In the genomic region with DNA sequence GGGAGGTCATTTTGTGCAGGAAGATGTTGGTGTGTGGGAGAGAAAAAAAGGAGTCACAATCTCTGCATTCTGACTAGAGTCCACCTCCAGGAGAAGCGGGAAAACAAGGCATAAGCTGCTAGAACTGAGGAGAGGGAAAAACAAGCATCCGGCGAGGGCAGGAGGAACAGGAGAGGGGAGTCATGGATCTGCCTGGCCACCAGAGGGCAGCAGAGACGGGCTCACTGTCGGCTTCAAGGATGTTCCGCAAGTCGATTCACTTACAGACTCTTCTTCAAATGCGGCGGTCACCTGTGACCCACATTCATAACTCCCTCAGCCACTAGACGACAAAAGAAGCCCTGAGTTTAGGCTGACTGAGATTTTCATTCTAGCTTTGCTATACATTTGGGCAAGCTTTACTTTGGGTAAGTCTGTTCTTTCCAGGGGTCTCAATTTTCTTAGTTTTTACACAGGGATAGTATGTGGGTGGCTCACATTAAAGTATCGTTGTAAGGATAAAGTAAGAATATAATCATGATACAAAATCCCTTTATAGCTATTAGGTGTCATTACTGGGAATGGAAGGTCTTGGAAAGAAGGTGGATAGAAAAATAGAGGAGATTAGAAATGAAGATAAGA, we compare ENCODE assay signal across 1 cellular context.
A peak's percentile ranks its signal among the peaks of the same experiment; 100 is the strongest.
TF ChIP-seq lines count a peak whose summit lies in the region.

No MANE protein-coding gene starts in this region.

TF ChIP-seq in HepG2, 621 proteins besides CTCF, POLR2A, EP300 and RAD21 (continued from another document and continues in another):
- TF ChIP-seq, protein P1, sequence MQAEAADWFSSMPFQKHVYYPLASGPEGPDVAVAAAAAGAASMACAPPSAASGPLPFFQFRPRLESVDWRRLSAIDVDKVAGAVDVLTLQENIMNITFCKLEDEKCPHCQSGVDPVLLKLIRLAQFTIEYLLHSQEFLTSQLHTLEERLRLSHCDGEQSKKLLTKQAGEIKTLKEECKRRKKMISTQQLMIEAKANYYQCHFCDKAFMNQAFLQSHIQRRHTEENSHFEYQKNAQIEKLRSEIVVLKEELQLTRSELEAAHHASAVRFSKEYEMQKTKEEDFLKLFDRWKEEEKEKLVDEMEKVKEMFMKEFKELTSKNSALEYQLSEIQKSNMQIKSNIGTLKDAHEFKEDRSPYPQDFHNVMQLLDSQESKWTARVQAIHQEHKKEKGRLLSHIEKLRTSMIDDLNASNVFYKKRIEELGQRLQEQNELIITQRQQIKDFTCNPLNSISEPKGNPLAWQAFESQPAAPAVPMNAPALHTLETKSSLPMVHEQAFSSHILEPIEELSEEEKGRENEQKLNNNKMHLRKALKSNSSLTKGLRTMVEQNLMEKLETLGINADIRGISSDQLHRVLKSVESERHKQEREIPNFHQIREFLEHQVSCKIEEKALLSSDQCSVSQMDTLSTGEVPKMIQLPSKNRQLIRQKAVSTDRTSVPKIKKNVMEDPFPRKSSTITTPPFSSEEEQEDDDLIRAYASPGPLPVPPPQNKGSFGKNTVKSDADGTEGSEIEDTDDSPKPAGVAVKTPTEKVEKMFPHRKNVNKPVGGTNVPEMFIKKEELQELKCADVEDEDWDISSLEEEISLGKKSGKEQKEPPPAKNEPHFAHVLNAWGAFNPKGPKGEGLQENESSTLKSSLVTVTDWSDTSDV (CRISPR knock-in tag; IDR thresholded peaks at IDR 0.05) = no peak
- TF ChIP-seq, protein P2, sequence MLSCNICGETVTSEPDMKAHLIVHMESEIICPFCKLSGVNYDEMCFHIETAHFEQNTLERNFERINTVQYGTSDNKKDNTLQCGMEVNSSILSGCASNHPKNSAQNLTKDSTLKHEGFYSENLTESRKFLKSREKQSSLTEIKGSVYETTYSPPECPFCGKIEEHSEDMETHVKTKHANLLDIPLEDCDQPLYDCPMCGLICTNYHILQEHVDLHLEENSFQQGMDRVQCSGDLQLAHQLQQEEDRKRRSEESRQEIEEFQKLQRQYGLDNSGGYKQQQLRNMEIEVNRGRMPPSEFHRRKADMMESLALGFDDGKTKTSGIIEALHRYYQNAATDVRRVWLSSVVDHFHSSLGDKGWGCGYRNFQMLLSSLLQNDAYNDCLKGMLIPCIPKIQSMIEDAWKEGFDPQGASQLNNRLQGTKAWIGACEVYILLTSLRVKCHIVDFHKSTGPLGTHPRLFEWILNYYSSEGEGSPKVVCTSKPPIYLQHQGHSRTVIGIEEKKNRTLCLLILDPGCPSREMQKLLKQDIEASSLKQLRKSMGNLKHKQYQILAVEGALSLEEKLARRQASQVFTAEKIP (CRISPR knock-in tag; IDR thresholded peaks at IDR 0.05; ENCODE audit: borderline replicate concordance) = no peak
- no peak for TF ChIP-seq MAFF (IDR thresholded peaks at IDR 0.05; ENCODE audit: low read depth, low read length)
- TF ChIP-seq ZNF510 (CRISPR knock-in tag; IDR thresholded peaks at IDR 0.05; ENCODE audit: low read depth) = no peak
- no peak for TF ChIP-seq ZNF878 (CRISPR knock-in tag; IDR thresholded peaks at IDR 0.05)
- TF ChIP-seq MIER3 (CRISPR knock-in tag; IDR thresholded peaks at IDR 0.05; ENCODE audit: borderline replicate concordance) = 0 out of 2 replicates have a peak, but pooled peaks have one; percentile 29
- no peak for TF ChIP-seq NFYC (CRISPR knock-in tag; IDR thresholded peaks at IDR 0.05)
- TF ChIP-seq, protein P3, sequence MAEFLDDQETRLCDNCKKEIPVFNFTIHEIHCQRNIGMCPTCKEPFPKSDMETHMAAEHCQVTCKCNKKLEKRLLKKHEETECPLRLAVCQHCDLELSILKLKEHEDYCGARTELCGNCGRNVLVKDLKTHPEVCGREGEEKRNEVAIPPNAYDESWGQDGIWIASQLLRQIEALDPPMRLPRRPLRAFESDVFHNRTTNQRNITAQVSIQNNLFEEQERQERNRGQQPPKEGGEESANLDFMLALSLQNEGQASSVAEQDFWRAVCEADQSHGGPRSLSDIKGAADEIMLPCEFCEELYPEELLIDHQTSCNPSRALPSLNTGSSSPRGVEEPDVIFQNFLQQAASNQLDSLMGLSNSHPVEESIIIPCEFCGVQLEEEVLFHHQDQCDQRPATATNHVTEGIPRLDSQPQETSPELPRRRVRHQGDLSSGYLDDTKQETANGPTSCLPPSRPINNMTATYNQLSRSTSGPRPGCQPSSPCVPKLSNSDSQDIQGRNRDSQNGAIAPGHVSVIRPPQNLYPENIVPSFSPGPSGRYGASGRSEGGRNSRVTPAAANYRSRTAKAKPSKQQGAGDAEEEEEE (CRISPR knock-in tag; IDR thresholded peaks at IDR 0.05; ENCODE audit: borderline replicate concordance) = no peak
- TF ChIP-seq YEATS4 (CRISPR knock-in tag; IDR thresholded peaks at IDR 0.05; ENCODE audit: borderline replicate concordance) = no peak
- TF ChIP-seq RXRA (CRISPR knock-in tag; IDR thresholded peaks at IDR 0.05) = 0 out of 2 replicates have a peak, but pooled peaks have one; percentile 22
- peak; percentile 20; the same call in 1 of the 2 replicates for TF ChIP-seq ZNF331 (CRISPR knock-in tag; IDR thresholded peaks at IDR 0.05)
- TF ChIP-seq ZFY (CRISPR knock-in tag; IDR thresholded peaks at IDR 0.05) = no peak
- TF ChIP-seq ZNF383 (CRISPR knock-in tag; IDR thresholded peaks at IDR 0.05; ENCODE audit: borderline replicate concordance) = no peak
- TF ChIP-seq PCBP1 (IDR thresholded peaks at IDR 0.05; ENCODE audit: borderline replicate concordance, low read depth, low read length) = no peak
- TF ChIP-seq, protein P4, sequence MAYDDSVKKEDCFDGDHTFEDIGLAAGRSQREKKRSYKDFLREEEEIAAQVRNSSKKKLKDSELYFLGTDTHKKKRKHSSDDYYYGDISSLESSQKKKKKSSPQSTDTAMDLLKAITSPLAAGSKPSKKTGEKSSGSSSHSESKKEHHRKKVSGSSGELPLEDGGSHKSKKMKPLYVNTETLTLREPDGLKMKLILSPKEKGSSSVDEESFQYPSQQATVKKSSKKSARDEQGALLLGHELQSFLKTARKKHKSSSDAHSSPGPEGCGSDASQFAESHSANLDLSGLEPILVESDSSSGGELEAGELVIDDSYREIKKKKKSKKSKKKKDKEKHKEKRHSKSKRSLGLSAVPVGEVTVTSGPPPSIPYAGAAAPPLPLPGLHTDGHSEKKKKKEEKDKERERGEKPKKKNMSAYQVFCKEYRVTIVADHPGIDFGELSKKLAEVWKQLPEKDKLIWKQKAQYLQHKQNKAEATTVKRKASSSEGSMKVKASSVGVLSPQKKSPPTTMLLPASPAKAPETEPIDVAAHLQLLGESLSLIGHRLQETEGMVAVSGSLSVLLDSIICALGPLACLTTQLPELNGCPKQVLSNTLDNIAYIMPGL (CRISPR knock-in tag; IDR thresholded peaks at IDR 0.05; ENCODE audit: borderline replicate concordance in 1 of 2, low read depth in 1 of 2) = peak in 1 of 2 experiments; percentile 49; a peak in 1 of 4 replicates
- TF ChIP-seq, protein P5, sequence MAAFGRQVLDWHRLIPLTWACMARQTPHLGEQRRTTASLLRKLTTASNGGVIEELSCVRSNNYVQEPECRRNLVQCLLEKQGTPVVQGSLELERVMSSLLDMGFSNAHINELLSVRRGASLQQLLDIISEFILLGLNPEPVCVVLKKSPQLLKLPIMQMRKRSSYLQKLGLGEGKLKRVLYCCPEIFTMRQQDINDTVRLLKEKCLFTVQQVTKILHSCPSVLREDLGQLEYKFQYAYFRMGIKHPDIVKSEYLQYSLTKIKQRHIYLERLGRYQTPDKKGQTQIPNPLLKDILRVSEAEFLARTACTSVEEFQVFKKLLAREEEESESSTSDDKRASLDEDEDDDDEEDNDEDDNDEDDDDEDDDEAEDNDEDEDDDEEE (CRISPR knock-in tag; IDR thresholded peaks at IDR 0.05) = no peak
- no peak for TF ChIP-seq CC2D1A (CRISPR knock-in tag; IDR thresholded peaks at IDR 0.05)
- TF ChIP-seq, protein P6, sequence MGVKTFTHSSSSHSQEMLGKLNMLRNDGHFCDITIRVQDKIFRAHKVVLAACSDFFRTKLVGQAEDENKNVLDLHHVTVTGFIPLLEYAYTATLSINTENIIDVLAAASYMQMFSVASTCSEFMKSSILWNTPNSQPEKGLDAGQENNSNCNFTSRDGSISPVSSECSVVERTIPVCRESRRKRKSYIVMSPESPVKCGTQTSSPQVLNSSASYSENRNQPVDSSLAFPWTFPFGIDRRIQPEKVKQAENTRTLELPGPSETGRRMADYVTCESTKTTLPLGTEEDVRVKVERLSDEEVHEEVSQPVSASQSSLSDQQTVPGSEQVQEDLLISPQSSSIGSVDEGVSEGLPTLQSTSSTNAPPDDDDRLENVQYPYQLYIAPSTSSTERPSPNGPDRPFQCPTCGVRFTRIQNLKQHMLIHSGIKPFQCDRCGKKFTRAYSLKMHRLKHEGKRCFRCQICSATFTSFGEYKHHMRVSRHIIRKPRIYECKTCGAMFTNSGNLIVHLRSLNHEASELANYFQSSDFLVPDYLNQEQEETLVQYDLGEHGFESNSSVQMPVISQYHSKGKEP (CRISPR knock-in tag; IDR thresholded peaks at IDR 0.05) = 0 out of 2 replicates have a peak, but pooled peaks have one; percentile 50
- TF ChIP-seq, protein P7, sequence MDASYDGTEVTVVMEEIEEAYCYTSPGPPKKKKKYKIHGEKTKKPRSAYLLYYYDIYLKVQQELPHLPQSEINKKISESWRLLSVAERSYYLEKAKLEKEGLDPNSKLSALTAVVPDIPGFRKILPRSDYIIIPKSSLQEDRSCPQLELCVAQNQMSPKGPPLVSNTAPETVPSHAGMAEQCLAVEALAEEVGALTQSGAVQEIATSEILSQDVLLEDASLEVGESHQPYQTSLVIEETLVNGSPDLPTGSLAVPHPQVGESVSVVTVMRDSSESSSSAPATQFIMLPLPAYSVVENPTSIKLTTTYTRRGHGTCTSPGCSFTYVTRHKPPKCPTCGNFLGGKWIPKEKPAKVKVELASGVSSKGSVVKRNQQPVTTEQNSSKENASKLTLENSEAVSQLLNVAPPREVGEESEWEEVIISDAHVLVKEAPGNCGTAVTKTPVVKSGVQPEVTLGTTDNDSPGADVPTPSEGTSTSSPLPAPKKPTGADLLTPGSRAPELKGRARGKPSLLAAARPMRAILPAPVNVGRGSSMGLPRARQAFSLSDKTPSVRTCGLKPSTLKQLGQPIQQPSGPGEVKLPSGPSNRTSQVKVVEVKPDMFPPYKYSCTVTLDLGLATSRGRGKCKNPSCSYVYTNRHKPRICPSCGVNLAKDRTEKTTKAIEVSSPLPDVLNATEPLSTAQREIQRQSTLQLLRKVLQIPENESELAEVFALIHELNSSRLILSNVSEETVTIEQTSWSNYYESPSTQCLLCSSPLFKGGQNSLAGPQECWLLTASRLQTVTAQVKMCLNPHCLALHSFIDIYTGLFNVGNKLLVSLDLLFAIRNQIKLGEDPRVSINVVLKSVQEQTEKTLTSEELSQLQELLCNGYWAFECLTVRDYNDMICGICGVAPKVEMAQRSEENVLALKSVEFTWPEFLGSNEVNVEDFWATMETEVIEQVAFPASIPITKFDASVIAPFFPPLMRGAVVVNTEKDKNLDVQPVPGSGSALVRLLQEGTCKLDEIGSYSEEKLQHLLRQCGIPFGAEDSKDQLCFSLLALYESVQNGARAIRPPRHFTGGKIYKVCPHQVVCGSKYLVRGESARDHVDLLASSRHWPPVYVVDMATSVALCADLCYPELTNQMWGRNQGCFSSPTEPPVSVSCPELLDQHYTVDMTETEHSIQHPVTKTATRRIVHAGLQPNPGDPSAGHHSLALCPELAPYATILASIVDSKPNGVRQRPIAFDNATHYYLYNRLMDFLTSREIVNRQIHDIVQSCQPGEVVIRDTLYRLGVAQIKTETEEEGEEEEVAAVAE (CRISPR knock-in tag; IDR thresholded peaks at IDR 0.05; ENCODE audit: borderline replicate concordance) = no peak
- no peak for TF ChIP-seq ZNF431 (CRISPR knock-in tag; IDR thresholded peaks at IDR 0.05; ENCODE audit: borderline replicate concordance, low read depth)
- TF ChIP-seq, protein P8, sequence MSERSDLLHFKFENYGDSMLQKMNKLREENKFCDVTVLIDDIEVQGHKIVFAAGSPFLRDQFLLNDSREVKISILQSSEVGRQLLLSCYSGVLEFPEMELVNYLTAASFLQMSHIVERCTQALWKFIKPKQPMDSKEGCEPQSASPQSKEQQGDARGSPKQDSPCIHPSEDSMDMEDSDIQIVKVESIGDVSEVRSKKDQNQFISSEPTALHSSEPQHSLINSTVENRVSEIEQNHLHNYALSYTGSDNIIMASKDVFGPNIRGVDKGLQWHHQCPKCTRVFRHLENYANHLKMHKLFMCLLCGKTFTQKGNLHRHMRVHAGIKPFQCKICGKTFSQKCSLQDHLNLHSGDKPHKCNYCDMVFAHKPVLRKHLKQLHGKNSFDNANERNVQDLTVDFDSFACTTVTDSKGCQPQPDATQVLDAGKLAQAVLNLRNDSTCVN (CRISPR knock-in tag; IDR thresholded peaks at IDR 0.05; ENCODE audit: borderline replicate concordance) = no peak
- TF ChIP-seq, protein P9, sequence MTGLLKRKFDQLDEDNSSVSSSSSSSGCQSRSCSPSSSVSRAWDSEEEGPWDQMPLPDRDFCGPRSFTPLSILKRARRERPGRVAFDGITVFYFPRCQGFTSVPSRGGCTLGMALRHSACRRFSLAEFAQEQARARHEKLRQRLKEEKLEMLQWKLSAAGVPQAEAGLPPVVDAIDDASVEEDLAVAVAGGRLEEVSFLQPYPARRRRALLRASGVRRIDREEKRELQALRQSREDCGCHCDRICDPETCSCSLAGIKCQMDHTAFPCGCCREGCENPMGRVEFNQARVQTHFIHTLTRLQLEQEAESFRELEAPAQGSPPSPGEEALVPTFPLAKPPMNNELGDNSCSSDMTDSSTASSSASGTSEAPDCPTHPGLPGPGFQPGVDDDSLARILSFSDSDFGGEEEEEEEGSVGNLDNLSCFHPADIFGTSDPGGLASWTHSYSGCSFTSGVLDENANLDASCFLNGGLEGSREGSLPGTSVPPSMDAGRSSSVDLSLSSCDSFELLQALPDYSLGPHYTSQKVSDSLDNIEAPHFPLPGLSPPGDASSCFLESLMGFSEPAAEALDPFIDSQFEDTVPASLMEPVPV (CRISPR knock-in tag; IDR thresholded peaks at IDR 0.05) = no peak
- no peak for TF ChIP-seq ZNF572 (CRISPR knock-in tag; IDR thresholded peaks at IDR 0.05)
- TF ChIP-seq, protein P10, sequence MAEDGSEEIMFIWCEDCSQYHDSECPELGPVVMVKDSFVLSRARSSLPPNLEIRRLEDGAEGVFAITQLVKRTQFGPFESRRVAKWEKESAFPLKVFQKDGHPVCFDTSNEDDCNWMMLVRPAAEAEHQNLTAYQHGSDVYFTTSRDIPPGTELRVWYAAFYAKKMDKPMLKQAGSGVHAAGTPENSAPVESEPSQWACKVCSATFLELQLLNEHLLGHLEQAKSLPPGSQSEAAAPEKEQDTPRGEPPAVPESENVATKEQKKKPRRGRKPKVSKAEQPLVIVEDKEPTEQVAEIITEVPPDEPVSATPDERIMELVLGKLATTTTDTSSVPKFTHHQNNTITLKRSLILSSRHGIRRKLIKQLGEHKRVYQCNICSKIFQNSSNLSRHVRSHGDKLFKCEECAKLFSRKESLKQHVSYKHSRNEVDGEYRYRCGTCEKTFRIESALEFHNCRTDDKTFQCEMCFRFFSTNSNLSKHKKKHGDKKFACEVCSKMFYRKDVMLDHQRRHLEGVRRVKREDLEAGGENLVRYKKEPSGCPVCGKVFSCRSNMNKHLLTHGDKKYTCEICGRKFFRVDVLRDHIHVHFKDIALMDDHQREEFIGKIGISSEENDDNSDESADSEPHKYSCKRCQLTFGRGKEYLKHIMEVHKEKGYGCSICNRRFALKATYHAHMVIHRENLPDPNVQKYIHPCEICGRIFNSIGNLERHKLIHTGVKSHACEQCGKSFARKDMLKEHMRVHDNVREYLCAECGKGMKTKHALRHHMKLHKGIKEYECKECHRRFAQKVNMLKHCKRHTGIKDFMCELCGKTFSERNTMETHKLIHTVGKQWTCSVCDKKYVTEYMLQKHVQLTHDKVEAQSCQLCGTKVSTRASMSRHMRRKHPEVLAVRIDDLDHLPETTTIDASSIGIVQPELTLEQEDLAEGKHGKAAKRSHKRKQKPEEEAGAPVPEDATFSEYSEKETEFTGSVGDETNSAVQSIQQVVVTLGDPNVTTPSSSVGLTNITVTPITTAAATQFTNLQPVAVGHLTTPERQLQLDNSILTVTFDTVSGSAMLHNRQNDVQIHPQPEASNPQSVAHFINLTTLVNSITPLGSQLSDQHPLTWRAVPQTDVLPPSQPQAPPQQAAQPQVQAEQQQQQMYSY (CRISPR knock-in tag; IDR thresholded peaks at IDR 0.05) = no peak
- peak; percentile 32; the same call in 1 of the 2 replicates for TF ChIP-seq GABPB1 (CRISPR knock-in tag; IDR thresholded peaks at IDR 0.05)
- TF ChIP-seq IRF2 (CRISPR knock-in tag; IDR thresholded peaks at IDR 0.05) = peak; percentile 41; the same call in 1 of the 2 replicates
- TF ChIP-seq ELF3 (CRISPR knock-in tag; IDR thresholded peaks at IDR 0.05) = peak; percentile 51; the same call in 1 of the 2 replicates
- peak; percentile 37 for TF ChIP-seq IKZF4 (CRISPR knock-in tag; IDR thresholded peaks at IDR 0.05; ENCODE audit: borderline replicate concordance, low read depth, not compliant biosample characterization)
